In genomic region chr13:79051472-79051871, GRCh38 we compare ENCODE assay signal across 36 cellular contexts.
"Had no signal": no experiment of that assay in that cellular context is flagged by ENCODE, and none has a peak within 500 bp of the region (broad histone marks: within the 10 kb centered on the region; RNA-seq: fewer than 3 reads in every experiment).

No MANE protein-coding gene starts in this region.

- H3K9me3 Mint-ChIP-seq: activated B cell treated with CpG ODN at 0.5 μM for 24 hours; activated CD4-positive, alpha-beta memory T cell treated with anti-CD3 and anti-CD28 coated beads for 36 hours; activated CD4-positive, alpha-beta T cell treated with anti-CD3 and anti-CD28 coated beads, Interleukin-2, amount 10 ng/mL, durations not matched to agents 24 days and 14 days; activated CD8-positive, alpha-beta T cell treated with anti-CD3 and anti-CD28 coated beads for 36 hours; activated naive CD4-positive, alpha-beta T cell treated with anti-CD3 and anti-CD28 coated beads, Interleukin-2, amount 10 ng/mL, durations not matched to agents 7 days and 5 days; activated naive CD8-positive, alpha-beta T cell treated with anti-CD3 and anti-CD28 coated beads, Interleukin-2, amount 10 ng/mL, durations not matched to agents 7 days and 5 days; activated naive CD8-positive, alpha-beta T cell treated with anti-CD3 and anti-CD28 coated beads, Interleukin-2, amount 50 U/mL, for 24 hours; activated T-helper 2 cell treated with anti-CD3 and anti-CD28 coated beads, Interferon-gamma antibody, Interleukin-2, Interleukin-4, amounts not matched to agents 10 μg/mL and 5 μg/mL and 100 μg/mL, durations not matched to agents 14 hours and 24 hours and 36 hours; brain; central memory CD8-positive, alpha-beta T cell; T-helper 1 cell treated with Interleukin-12 subunit alpha and Interleukin-12 subunit beta and Interleukin-4 antibody, amounts not matched to agents 30 μg/mL and 1 μg/mL, for 36 hours; T-helper 2 cell treated with Interferon-gamma antibody and Interleukin-4, amounts not matched to agents 5 μg/mL and 100 μg/mL, for 36 hours had no signal

- H3K4me3 ChIP-seq: ascending aorta, cardiac muscle cell had no signal

- H3K4me1 ChIP-seq: ascending aorta had no signal

- H3K27ac ChIP-seq: ascending aorta, cardiac muscle cell, VCaP had no signal

- H3K36me3 ChIP-seq: ascending aorta, cardiac muscle cell had no signal

- H3K27me3 ChIP-seq: ascending aorta, cardiac muscle cell had no signal

- DNase-seq: activated B cell treated with CpG ODN at 0.5 μM for 24 hours; activated CD4-positive, alpha-beta memory T cell treated with anti-CD3 and anti-CD28 coated beads for 36 hours; activated CD4-positive, alpha-beta T cell treated with anti-CD3 and anti-CD28 coated beads for 4 hours; activated CD4-positive, alpha-beta T cell treated with anti-CD3 and anti-CD28 coated beads, Interleukin-2, amount 10 ng/mL, durations not matched to agents 24 days and 14 days; activated CD4-positive, alpha-beta T cell treated with anti-CD3 and anti-CD28 coated beads, Interleukin-2, amount 50 U/mL, for 1 hour; activated CD4-positive, alpha-beta T cell treated with anti-CD3 and anti-CD28 coated beads, Interleukin-2, amount 50 U/mL, for 4 hours; activated CD4-positive, CD25-positive, alpha-beta regulatory T cell treated with anti-CD3 and anti-CD28 coated beads, Interleukin-2, amount 50 U/mL, for 72 hours; activated CD8-positive, alpha-beta memory T cell treated with anti-CD3 and anti-CD28 coated beads, Interleukin-2, amount 50 U/mL, for 4 hours; activated CD8-positive, alpha-beta T cell treated with anti-CD3 and anti-CD28 coated beads for 36 hours; activated effector memory CD4-positive, alpha-beta T cell treated with Interleukin-2 at 50 U/mL for 16 hours; activated gamma-delta T cell; activated naive CD4-positive, alpha-beta T cell treated with anti-CD3 and anti-CD28 coated beads, Interleukin-2, amount 10 ng/mL, durations not matched to agents 7 days and 5 days; activated naive CD4-positive, alpha-beta T cell treated with Interleukin-2 at 50 U/mL for 16 hours; activated naive CD8-positive, alpha-beta T cell treated with anti-CD3 and anti-CD28 coated beads, Interleukin-2, amount 10 ng/mL, durations not matched to agents 7 days and 5 days; activated naive CD8-positive, alpha-beta T cell treated with anti-CD3 and anti-CD28 coated beads, Interleukin-2, amount 50 U/mL, for 24 hours; activated T-cell treated with anti-CD3 and anti-CD28 coated beads for 4 hours; activated T-cell treated with anti-CD3 and anti-CD28 coated beads, Interleukin-2, amount 50 U/mL, for 1 hour; activated T-cell treated with anti-CD3 and anti-CD28 coated beads, Interleukin-2, amount 50 U/mL, for 48 hours; amygdala; anterior cingulate cortex; caudate nucleus; cerebellar nuclear complex; T-helper 2 cell; T-helper 9 cell had no signal

- ATAC-seq: activated CD8-positive, alpha-beta T cell treated with anti-CD3 and anti-CD28 coated beads for 36 hours; activated naive CD8-positive, alpha-beta T cell treated with anti-CD3 and anti-CD28 coated beads, Interleukin-2, amount 50 U/mL, for 24 hours had no signal

- H3K36me3 Mint-ChIP-seq: activated CD4-positive, alpha-beta memory T cell treated with anti-CD3 and anti-CD28 coated beads for 36 hours; activated naive CD4-positive, alpha-beta T cell treated with anti-CD3 and anti-CD28 coated beads, Interleukin-2, amount 10 ng/mL, durations not matched to agents 7 days and 5 days; activated naive CD4-positive, alpha-beta T cell treated with anti-CD3 and anti-CD28 coated beads, Interleukin-2, amount 50 U/mL, for 24 hours; activated naive CD8-positive, alpha-beta T cell; activated naive CD8-positive, alpha-beta T cell treated with anti-CD3 and anti-CD28 coated beads, Interleukin-2, amount 10 ng/mL, durations not matched to agents 7 days and 5 days; brain had no signal

- H3K27ac Mint-ChIP-seq: activated B cell treated with CpG ODN at 0.5 μM for 24 hours; activated CD4-positive, alpha-beta memory T cell treated with anti-CD3 and anti-CD28 coated beads for 36 hours; activated CD4-positive, alpha-beta T cell treated with anti-CD3 and anti-CD28 coated beads, Interleukin-2, amount 10 ng/mL, durations not matched to agents 24 days and 14 days; activated CD8-positive, alpha-beta T cell treated with anti-CD3 and anti-CD28 coated beads for 36 hours; activated naive CD4-positive, alpha-beta T cell treated with anti-CD3 and anti-CD28 coated beads, Interleukin-2, amount 10 ng/mL, durations not matched to agents 7 days and 5 days; activated naive CD4-positive, alpha-beta T cell treated with anti-CD3 and anti-CD28 coated beads, Interleukin-2, amount 50 U/mL, for 24 hours; activated naive CD8-positive, alpha-beta T cell; activated naive CD8-positive, alpha-beta T cell treated with anti-CD3 and anti-CD28 coated beads, Interleukin-2, amount 10 ng/mL, durations not matched to agents 7 days and 5 days; activated naive CD8-positive, alpha-beta T cell treated with anti-CD3 and anti-CD28 coated beads, Interleukin-2, amount 50 U/mL, for 24 hours; activated T-helper 2 cell treated with anti-CD3 and anti-CD28 coated beads, Interferon-gamma antibody, Interleukin-2, Interleukin-4, amounts not matched to agents 10 μg/mL and 5 μg/mL and 100 μg/mL, durations not matched to agents 14 hours and 24 hours and 36 hours; brain; T-helper 1 cell treated with Interleukin-12 subunit alpha and Interleukin-12 subunit beta and Interleukin-4 antibody, amounts not matched to agents 30 μg/mL and 1 μg/mL, for 36 hours; T-helper 2 cell treated with Interferon-gamma antibody and Interleukin-4, amounts not matched to agents 5 μg/mL and 100 μg/mL, for 36 hours had no signal

- H3K4me1 Mint-ChIP-seq: activated B cell treated with CpG ODN at 0.5 μM for 24 hours; activated CD4-positive, alpha-beta T cell treated with anti-CD3 and anti-CD28 coated beads, Interleukin-2, amount 10 ng/mL, durations not matched to agents 24 days and 14 days; activated naive CD4-positive, alpha-beta T cell treated with anti-CD3 and anti-CD28 coated beads, Interleukin-2, amount 10 ng/mL, durations not matched to agents 7 days and 5 days; activated naive CD4-positive, alpha-beta T cell treated with anti-CD3 and anti-CD28 coated beads, Interleukin-2, amount 50 U/mL, for 24 hours; activated naive CD8-positive, alpha-beta T cell treated with anti-CD3 and anti-CD28 coated beads, Interleukin-2, amount 10 ng/mL, durations not matched to agents 7 days and 5 days; activated naive CD8-positive, alpha-beta T cell treated with anti-CD3 and anti-CD28 coated beads, Interleukin-2, amount 50 U/mL, for 24 hours; brain; central memory CD8-positive, alpha-beta T cell had no signal

- FAIRE-seq: bronchial epithelial cell, TTC549 had no signal

- H3K27me3 Mint-ChIP-seq: activated CD4-positive, alpha-beta memory T cell treated with anti-CD3 and anti-CD28 coated beads for 36 hours; activated naive CD4-positive, alpha-beta T cell treated with anti-CD3 and anti-CD28 coated beads, Interleukin-2, amount 50 U/mL, for 24 hours had no signal

- H3K9me3 ChIP-seq: ascending aorta had no signal

- H3K4me3 Mint-ChIP-seq: activated B cell treated with CpG ODN at 0.5 μM for 24 hours; activated CD4-positive, alpha-beta memory T cell treated with anti-CD3 and anti-CD28 coated beads for 36 hours; activated CD4-positive, alpha-beta T cell treated with anti-CD3 and anti-CD28 coated beads, Interleukin-2, amount 10 ng/mL, durations not matched to agents 24 days and 14 days; activated CD8-positive, alpha-beta T cell treated with anti-CD3 and anti-CD28 coated beads for 36 hours; activated naive CD4-positive, alpha-beta T cell treated with anti-CD3 and anti-CD28 coated beads, Interleukin-2, amount 10 ng/mL, durations not matched to agents 7 days and 5 days; activated naive CD4-positive, alpha-beta T cell treated with anti-CD3 and anti-CD28 coated beads, Interleukin-2, amount 50 U/mL, for 24 hours; activated naive CD8-positive, alpha-beta T cell; activated naive CD8-positive, alpha-beta T cell treated with anti-CD3 and anti-CD28 coated beads, Interleukin-2, amount 10 ng/mL, durations not matched to agents 7 days and 5 days; activated naive CD8-positive, alpha-beta T cell treated with anti-CD3 and anti-CD28 coated beads, Interleukin-2, amount 50 U/mL, for 24 hours; brain; central memory CD8-positive, alpha-beta T cell; T-helper 1 cell treated with Interleukin-12 subunit alpha and Interleukin-12 subunit beta and Interleukin-4 antibody, amounts not matched to agents 30 μg/mL and 1 μg/mL, for 36 hours; T-helper 2 cell treated with Interferon-gamma antibody and Interleukin-4, amounts not matched to agents 5 μg/mL and 100 μg/mL, for 36 hours had no signal
